In the genomic region with DNA sequence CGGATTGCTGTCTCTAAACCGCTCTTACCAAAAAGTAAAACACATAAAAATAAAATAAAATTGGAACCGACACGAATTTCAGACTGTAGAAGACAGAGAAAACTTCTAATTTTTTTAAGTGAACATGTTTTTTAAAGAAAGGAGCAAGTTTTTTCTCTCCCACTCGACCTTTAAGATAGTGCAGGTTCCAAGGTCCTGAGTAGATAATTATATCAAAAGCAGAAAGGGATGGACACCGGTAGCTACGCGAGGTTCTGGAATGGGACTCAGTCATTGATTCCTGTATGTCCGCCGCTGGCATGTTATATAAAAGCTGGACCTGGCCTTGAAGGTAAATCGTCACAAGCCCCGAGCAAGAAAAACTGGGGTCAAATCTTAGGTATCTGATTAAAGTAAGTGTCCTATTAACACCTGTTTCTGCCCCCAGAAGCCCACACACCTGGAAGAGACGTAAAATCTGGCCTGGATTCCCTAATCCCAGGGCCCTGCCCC, we compare ENCODE assay signal across 8 cellular contexts. TPM values are rescaled to one million over a fixed set of nuclear protein-coding genes. Genes with fewer than 3 reads are reported as not detected.
DNase-seq lines count a peak whose midpoint lies in the region; ATAC-seq and TF ChIP-seq lines count a peak whose summit lies in the region.

No MANE protein-coding gene starts in this region.

- WGBS in HUES64, result 2% methylated on average over 13 of the region's 13 CpGs

- intact Hi-C loops in breast epithelium (cut with DNase I; ENCODE audit: low total_unique reads), result no loop called here
- intact Hi-C loops in mucosa of descending colon (cut with DNase I, micrococcal nuclease), result no loop called here

- DNase-seq in stimulated activated naive CD8-positive, alpha-beta T cell treated with anti-CD3 and anti-CD28 coated beads, Interleukin-15, Interleukin-2, amounts not matched to agents 100 U/mL and 50 U/mL, for 24 hours, result no peak
- DNase-seq in breast epithelium (ENCODE audit: low spot score in 2 of 2), result no peak
- DNase-seq in mucosa of descending colon, result no peak
- DNase-seq in NCI-H128 (lab: John Stamatoyannopoulos, UW; ENCODE audit: unreplicated experiment), result no peak
- no peak for DNase-seq in iPS-NIHi11 (ENCODE audit: low spot score)

- peaks cover 48% of the 10 kb centered on the region for H3K4me1 Mint-ChIP-seq in stimulated activated naive CD8-positive, alpha-beta T cell treated with anti-CD3 and anti-CD28 coated beads, Interleukin-15, Interleukin-2, amounts not matched to agents 100 ng/mL and 50 ng/mL, for 24 hours (ENCODE audit: low read depth)

- H3K4me3 ChIP-seq in HUES64 (ENCODE audit: low read length) (peak overlapping the region; percentile 79), breast epithelium (peak overlapping the region; percentile 77 to 91 (median 88)), mucosa of descending colon (peak overlapping the region; percentile 80)

- H3K27ac Mint-ChIP-seq in stimulated activated naive CD8-positive, alpha-beta T cell treated with anti-CD3 and anti-CD28 coated beads, Interleukin-15, Interleukin-2, amounts not matched to agents 100 ng/mL and 50 ng/mL, for 24 hours, result peak overlapping the region; percentile 89

- H3K27me3 Mint-ChIP-seq in stimulated activated naive CD8-positive, alpha-beta T cell treated with anti-CD3 and anti-CD28 coated beads, Interleukin-15, Interleukin-2, amounts not matched to agents 100 ng/mL and 50 ng/mL, for 24 hours, result no peaks in the 10 kb centered on the region

- H3K36me3 Mint-ChIP-seq in stimulated activated naive CD8-positive, alpha-beta T cell treated with anti-CD3 and anti-CD28 coated beads, Interleukin-15, Interleukin-2, amounts not matched to agents 100 ng/mL and 50 ng/mL, for 24 hours (ENCODE audit: low read depth), result peaks cover 6% of the 10 kb centered on the region

- H3K9me3 ChIP-seq in HUES64 (ENCODE audit: insufficient read depth, low read depth, low read length) (no peaks in the 10 kb centered on the region), breast epithelium (no peaks in the 10 kb centered on the region), mucosa of descending colon (no peaks in the 10 kb centered on the region)

- H3K27me3 ChIP-seq in HUES64 (ENCODE audit: insufficient read depth, low read length), result peaks cover 7% of the 10 kb centered on the region; the same call in 1 of the 2 replicates
- no peaks in the 10 kb centered on the region for H3K27me3 ChIP-seq in breast epithelium

- H3K27ac ChIP-seq in HUES64 (ENCODE audit: low read depth, low read length) (no peak overlapping the region), breast epithelium (peak overlapping the region; percentile 96 to 99)

- no peak for ATAC-seq in stimulated activated naive CD8-positive, alpha-beta T cell treated with anti-CD3 and anti-CD28 coated beads, Interleukin-15, Interleukin-2, amounts not matched to agents 100 U/mL and 50 U/mL, for 24 hours
- ATAC-seq in mucosa of descending colon (peak; percentile 3), GM18520 (IDR thresholded peaks at IDR 0.05; ENCODE audit: unreplicated experiment) (no peak)

- H3K36me3 ChIP-seq in HUES64 (ENCODE audit: insufficient read depth, low read length) (no peaks in the 10 kb centered on the region), breast epithelium (no peaks in the 10 kb centered on the region), mucosa of descending colon (ENCODE audit: low read depth) (no peaks in the 10 kb centered on the region)

- TF ChIP-seq POLR2A in breast epithelium (IDR thresholded peaks at IDR 0.05), result no peak

- TF ChIP-seq CTCF in breast epithelium (IDR thresholded peaks at IDR 0.05), result no peak
- TF ChIP-seq CTCF in mucosa of descending colon (IDR thresholded peaks at IDR 0.05), result no peak

- no peaks in the 10 kb centered on the region for H3K9me3 Mint-ChIP-seq in stimulated activated naive CD8-positive, alpha-beta T cell treated with anti-CD3 and anti-CD28 coated beads, Interleukin-15, Interleukin-2, amounts not matched to agents 100 ng/mL and 50 ng/mL, for 24 hours

- H3K4me3 Mint-ChIP-seq in stimulated activated naive CD8-positive, alpha-beta T cell treated with anti-CD3 and anti-CD28 coated beads, Interleukin-15, Interleukin-2, amounts not matched to agents 100 ng/mL and 50 ng/mL, for 24 hours, result peak overlapping the region; percentile 93

- H3K9ac ChIP-seq in HUES64 (ENCODE audit: low read depth, low read length), result peak overlapping the region; percentile 62

- H3K4me1 ChIP-seq in HUES64 (ENCODE audit: insufficient read depth, low read length), result peaks cover 36% of the 10 kb centered on the region
- peaks cover 0 to 5% of the 10 kb centered on the region in 2 donors for H3K4me1 ChIP-seq in breast epithelium
- peaks cover 9% of the 10 kb centered on the region for H3K4me1 ChIP-seq in mucosa of descending colon (ENCODE audit: low read depth)

RNA-seq across cellular contexts. Expression of gene CISD1, which starts 0.5 kb away (rescaled TPM):
- polyA plus RNA-seq in HUES64 (2013, experiment 1 of 2), result 48.0 TPM
- polyA plus RNA-seq in HUES64 (2013, experiment 2 of 2), result 40.1 TPM
- 10 to 100 TPM in 2 of 3 donors, 1 to 10 TPM in 1; 9.9 to 27.2 (median 13.2) TPM for total RNA-seq in breast epithelium
- total RNA-seq in mucosa of descending colon, result 10 to 100 TPM; 40.5 to 50.4 (median 48.4) TPM

RNA-seq across cellular contexts. Expression of gene IPMK, which starts 0.8 kb away (rescaled TPM):
- polyA plus RNA-seq in HUES64 (2013, experiment 1 of 2), result 6.8 TPM
- 6.5 TPM for polyA plus RNA-seq in HUES64 (2013, experiment 2 of 2)
- total RNA-seq in breast epithelium, result 10 to 100 TPM in 1 of 3 donors, 1 to 10 TPM in 2; 7.5 to 13.5 (median 7.9) TPM
- 10 to 100 TPM in 2 of 3 donors, 1 to 10 TPM in 1; 8.6 to 18.0 (median 15.3) TPM for total RNA-seq in mucosa of descending colon
